1 cellular context compared by ENCODE assay signal in the genomic region with DNA sequence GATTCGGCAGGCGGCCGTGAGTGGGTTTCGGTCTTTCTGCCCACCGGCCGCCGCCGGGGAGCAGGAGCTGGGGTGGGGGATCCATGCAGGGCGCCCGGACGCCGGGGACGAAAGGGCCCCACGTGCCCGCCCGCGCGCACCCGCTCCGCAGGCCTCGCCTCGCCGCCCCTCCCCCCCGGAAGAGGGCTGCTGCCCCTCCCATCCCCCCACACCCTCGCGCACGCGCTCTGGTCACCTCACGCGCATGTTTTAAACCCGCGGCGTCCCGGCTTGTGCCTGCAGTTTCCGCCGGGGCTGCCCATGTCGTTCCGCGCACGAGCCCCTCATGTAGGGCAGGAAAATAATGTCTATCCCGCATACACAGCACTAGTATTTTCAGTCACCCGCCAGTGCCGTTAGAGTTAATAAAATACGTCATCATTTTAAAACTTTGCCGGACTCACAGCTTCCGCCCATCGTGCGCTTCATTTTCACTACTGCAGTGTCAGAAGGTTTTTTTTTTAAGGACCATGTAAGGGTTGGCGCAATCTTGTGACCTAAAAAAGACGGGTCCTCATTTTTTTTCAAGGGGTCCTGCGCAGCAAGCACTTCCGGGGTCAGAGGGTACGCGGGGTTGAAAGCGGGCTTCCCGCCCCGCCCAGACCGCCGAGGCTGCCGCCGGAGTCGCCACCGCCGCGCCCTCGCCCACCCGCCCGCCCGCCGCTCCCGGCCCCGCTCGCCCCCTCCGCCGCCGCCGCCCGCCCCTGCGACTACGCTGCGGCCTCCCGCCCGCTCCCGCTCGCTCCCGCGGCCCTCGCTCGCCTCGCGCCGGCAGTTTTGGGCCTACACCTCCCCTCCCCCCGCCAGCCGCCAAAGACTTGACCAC.
A peak's percentile ranks its signal among the peaks of the same experiment; 100 is the strongest.
TF ChIP-seq lines count a peak whose summit lies in the region.

A gene (plus strand): TSS at position 640 of the 865 bp plus-strand sequence. CDS start 267 bp downstream, outside the sequence.

TF ChIP-seq in K562, 482 proteins besides CTCF, POLR2A, EP300 and RAD21 (continued from another document and continues in another):
- TF ChIP-seq, protein P1, sequence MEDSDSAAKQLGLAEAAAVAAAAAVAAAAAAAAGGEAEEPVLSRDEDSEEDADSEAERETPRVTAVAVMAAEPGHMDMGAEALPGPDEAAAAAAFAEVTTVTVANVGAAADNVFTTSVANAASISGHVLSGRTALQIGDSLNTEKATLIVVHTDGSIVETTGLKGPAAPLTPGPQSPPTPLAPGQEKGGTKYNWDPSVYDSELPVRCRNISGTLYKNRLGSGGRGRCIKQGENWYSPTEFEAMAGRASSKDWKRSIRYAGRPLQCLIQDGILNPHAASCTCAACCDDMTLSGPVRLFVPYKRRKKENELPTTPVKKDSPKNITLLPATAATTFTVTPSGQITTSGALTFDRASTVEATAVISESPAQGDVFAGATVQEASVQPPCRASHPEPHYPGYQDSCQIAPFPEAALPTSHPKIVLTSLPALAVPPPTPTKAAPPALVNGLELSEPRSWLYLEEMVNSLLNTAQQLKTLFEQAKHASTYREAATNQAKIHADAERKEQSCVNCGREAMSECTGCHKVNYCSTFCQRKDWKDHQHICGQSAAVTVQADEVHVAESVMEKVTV (CRISPR knock-in tag; IDR thresholded peaks at IDR 0.05) = no peak
- TF ChIP-seq, protein P2, sequence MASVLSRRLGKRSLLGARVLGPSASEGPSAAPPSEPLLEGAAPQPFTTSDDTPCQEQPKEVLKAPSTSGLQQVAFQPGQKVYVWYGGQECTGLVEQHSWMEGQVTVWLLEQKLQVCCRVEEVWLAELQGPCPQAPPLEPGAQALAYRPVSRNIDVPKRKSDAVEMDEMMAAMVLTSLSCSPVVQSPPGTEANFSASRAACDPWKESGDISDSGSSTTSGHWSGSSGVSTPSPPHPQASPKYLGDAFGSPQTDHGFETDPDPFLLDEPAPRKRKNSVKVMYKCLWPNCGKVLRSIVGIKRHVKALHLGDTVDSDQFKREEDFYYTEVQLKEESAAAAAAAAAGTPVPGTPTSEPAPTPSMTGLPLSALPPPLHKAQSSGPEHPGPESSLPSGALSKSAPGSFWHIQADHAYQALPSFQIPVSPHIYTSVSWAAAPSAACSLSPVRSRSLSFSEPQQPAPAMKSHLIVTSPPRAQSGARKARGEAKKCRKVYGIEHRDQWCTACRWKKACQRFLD (CRISPR knock-in tag; IDR thresholded peaks at IDR 0.05) = no peak; the same call in 1 of the 2 replicates
- TF ChIP-seq MBD2 (IDR thresholded peaks at IDR 0.05; ENCODE audit: borderline replicate concordance, low read depth) (0 out of 2 replicates have a peak, but pooled peaks have one; percentile 38), ZNF668 (CRISPR knock-in tag; IDR thresholded peaks at IDR 0.05) (no peak), ZNF780A (CRISPR knock-in tag; IDR thresholded peaks at IDR 0.05) (no peak), MCM2 (IDR thresholded peaks at IDR 0.05; ENCODE audit: low read depth) (no peak), FOXA1 (IDR thresholded peaks at IDR 0.05; ENCODE audit: borderline replicate concordance) (no peak), PYGO2 (tag; IDR thresholded peaks at IDR 0.05) (peak; percentile 68; the same call in 1 of the 2 replicates), NUFIP1 (IDR thresholded peaks at IDR 0.05; ENCODE audit: partially characterized antibody) (no peak), HOXB6 (CRISPR knock-in tag; IDR thresholded peaks at IDR 0.05; ENCODE audit: borderline replicate concordance) (no peak), ZNF586 (CRISPR knock-in tag; conservative IDR thresholded peaks at IDR 0.05) (no peak), LCOR (CRISPR knock-in tag; IDR thresholded peaks at IDR 0.05) (peak; percentile 5; the same call in 1 of the 2 replicates), NEUROD1 (IDR thresholded peaks at IDR 0.05; ENCODE audit: borderline replicate concordance, low read depth, low read length, partially characterized antibody) (peak; percentile 11), RBM14 (IDR thresholded peaks at IDR 0.05; ENCODE audit: borderline replicate concordance, insufficient read depth, low read depth, low read length) (0 out of 2 replicates have a peak, but pooled peaks have one; percentile 12), ZNF311 (CRISPR knock-in tag; IDR thresholded peaks at IDR 0.05) (no peak), FOXA3 (CRISPR knock-in tag; conservative IDR thresholded peaks at IDR 0.05 in 1 of 2, IDR thresholded peaks at IDR 0.05 in 1 of 2) (no peak), ZNF583 (CRISPR knock-in tag; IDR thresholded peaks at IDR 0.05) (no peak), FOXK1 (CRISPR knock-in tag; IDR thresholded peaks at IDR 0.05; ENCODE audit: borderline replicate concordance) (no peak), ZNF699 (CRISPR knock-in tag; IDR thresholded peaks at IDR 0.05; ENCODE audit: insufficient replicate concordance) (no peak), HDAC2 (IDR thresholded peaks at IDR 0.05) (no peak; the same call in 1 of the 2 replicates), TEAD1 (CRISPR knock-in tag; IDR thresholded peaks at IDR 0.05) (no peak), SLC30A9 (CRISPR knock-in tag; IDR thresholded peaks at IDR 0.05) (no peak), KDM4B (IDR thresholded peaks at IDR 0.05; ENCODE audit: borderline replicate concordance in 2 of 2, low read depth in 1 of 2) (no peak), MXI1 (IDR thresholded peaks at IDR 0.05; ENCODE audit: low read depth, low read length) (no peak), ZNF133 (CRISPR knock-in tag; IDR thresholded peaks at IDR 0.05) (no peak), IRF2 (CRISPR knock-in tag; IDR thresholded peaks at IDR 0.05) (no peak), TARDBP (IDR thresholded peaks at IDR 0.05) (no peak), SMARCE1 (IDR thresholded peaks at IDR 0.05) (no peak), RAD51 (IDR thresholded peaks at IDR 0.05; ENCODE audit: borderline replicate concordance, low read depth) (no peak), SRSF7 (optimal IDR thresholded peaks at IDR 0.05; ENCODE audit: low read depth, low read length) (no peak), ELF2 (CRISPR knock-in tag; IDR thresholded peaks at IDR 0.05) (peak; percentile 65; the same call in 1 of the 2 replicates), ZBED1 (IDR thresholded peaks at IDR 0.05) (no peak), NR1H2 (CRISPR knock-in tag; IDR thresholded peaks at IDR 0.05) (no peak), FOXK2 (conservative IDR thresholded peaks at IDR 0.05 in 1 of 2, IDR thresholded peaks at IDR 0.05 in 1 of 2; ENCODE audit: low read depth in 2 of 2) (no peak), BRD9 (IDR thresholded peaks at IDR 0.05; ENCODE audit: low read depth, partially characterized antibody) (peak; percentile 37), ZNF444 (CRISPR knock-in tag; IDR thresholded peaks at IDR 0.05) (peak; percentile 78), POLR2AphosphoS5 (IDR thresholded peaks at IDR 0.05; ENCODE audit: control insufficient read depth, insufficient read depth, low read depth, low read length) (peak; percentile 78), BCOR (IDR thresholded peaks at IDR 0.05) (0 out of 2 replicates have a peak, but pooled peaks have one; percentile 15), TEAD4 (IDR thresholded peaks at IDR 0.05; ENCODE audit: low read length) (0 out of 2 replicates have a peak, but pooled peaks have one; percentile 6), TEAD4 (CRISPR knock-in tag; IDR thresholded peaks at IDR 0.05; ENCODE audit: borderline replicate concordance) (no peak), GABPA (tag; conservative IDR thresholded peaks at IDR 0.05; ENCODE audit: low read depth) (peak; percentile 98), MYNN (IDR thresholded peaks at IDR 0.05) (no peak), MYNN (CRISPR knock-in tag; IDR thresholded peaks at IDR 0.05) (no peak)
- TF ChIP-seq, protein P3, sequence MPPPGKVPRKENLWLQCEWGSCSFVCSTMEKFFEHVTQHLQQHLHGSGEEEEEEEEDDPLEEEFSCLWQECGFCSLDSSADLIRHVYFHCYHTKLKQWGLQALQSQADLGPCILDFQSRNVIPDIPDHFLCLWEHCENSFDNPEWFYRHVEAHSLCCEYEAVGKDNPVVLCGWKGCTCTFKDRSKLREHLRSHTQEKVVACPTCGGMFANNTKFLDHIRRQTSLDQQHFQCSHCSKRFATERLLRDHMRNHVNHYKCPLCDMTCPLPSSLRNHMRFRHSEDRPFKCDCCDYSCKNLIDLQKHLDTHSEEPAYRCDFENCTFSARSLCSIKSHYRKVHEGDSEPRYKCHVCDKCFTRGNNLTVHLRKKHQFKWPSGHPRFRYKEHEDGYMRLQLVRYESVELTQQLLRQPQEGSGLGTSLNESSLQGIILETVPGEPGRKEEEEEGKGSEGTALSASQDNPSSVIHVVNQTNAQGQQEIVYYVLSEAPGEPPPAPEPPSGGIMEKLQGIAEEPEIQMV (tag; conservative IDR thresholded peaks at IDR 0.05; ENCODE audit: low read depth) = no peak
- TF ChIP-seq, protein P4, sequence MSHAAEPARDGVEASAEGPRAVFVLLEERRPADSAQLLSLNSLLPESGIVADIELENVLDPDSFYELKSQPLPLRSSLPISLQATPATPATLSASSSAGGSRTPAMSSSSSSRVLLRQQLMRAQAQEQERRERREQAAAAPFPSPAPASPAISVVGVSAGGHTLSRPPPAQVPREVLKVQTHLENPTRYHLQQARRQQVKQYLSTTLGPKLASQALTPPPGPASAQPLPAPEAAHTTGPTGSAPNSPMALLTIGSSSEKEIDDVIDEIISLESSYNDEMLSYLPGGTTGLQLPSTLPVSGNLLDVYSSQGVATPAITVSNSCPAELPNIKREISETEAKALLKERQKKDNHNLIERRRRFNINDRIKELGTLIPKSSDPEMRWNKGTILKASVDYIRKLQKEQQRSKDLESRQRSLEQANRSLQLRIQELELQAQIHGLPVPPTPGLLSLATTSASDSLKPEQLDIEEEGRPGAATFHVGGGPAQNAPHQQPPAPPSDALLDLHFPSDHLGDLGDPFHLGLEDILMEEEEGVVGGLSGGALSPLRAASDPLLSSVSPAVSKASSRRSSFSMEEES (CRISPR knock-in tag; IDR thresholded peaks at IDR 0.05) = no peak
- TF ChIP-seq, protein P5, sequence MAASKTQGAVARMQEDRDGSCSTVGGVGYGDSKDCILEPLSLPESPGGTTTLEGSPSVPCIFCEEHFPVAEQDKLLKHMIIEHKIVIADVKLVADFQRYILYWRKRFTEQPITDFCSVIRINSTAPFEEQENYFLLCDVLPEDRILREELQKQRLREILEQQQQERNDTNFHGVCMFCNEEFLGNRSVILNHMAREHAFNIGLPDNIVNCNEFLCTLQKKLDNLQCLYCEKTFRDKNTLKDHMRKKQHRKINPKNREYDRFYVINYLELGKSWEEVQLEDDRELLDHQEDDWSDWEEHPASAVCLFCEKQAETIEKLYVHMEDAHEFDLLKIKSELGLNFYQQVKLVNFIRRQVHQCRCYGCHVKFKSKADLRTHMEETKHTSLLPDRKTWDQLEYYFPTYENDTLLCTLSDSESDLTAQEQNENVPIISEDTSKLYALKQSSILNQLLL (CRISPR knock-in tag; IDR thresholded peaks at IDR 0.05; ENCODE audit: borderline replicate concordance) = no peak
- TF ChIP-seq, protein P6, sequence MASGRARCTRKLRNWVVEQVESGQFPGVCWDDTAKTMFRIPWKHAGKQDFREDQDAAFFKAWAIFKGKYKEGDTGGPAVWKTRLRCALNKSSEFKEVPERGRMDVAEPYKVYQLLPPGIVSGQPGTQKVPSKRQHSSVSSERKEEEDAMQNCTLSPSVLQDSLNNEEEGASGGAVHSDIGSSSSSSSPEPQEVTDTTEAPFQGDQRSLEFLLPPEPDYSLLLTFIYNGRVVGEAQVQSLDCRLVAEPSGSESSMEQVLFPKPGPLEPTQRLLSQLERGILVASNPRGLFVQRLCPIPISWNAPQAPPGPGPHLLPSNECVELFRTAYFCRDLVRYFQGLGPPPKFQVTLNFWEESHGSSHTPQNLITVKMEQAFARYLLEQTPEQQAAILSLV (tag; IDR thresholded peaks at IDR 0.05) = no peak
